ENCODE assay signal across 39 cellular contexts in genomic region chr6:77688641-77689040, GRCh38. TPM values are rescaled to one million over a fixed set of nuclear protein-coding genes. Genes with fewer than 3 reads are reported as not detected.
"Had no signal": no experiment of that assay in that cellular context is flagged by ENCODE, and none has a peak within 500 bp of the region (broad histone marks: within the 10 kb centered on the region; RNA-seq: fewer than 3 reads in every experiment).

No MANE protein-coding gene starts in this region.

- H3K27me3 ChIP-seq: ascending aorta, cardiac muscle cell had no signal

- H3K36me3 ChIP-seq: ascending aorta, cardiac muscle cell had no signal

- H3K36me3 Mint-ChIP-seq: activated CD8-positive, alpha-beta memory T cell treated with anti-CD3 and anti-CD28 coated beads, Interleukin-2, amount 10 ng/mL, durations not matched to agents 7 days and 5 days; activated naive CD4-positive, alpha-beta T cell treated with anti-CD3 and anti-CD28 coated beads, Interleukin-2, amount 10 ng/mL, durations not matched to agents 7 days and 5 days; activated naive CD4-positive, alpha-beta T cell treated with anti-CD3 and anti-CD28 coated beads, Interleukin-2, amount 50 U/mL, for 24 hours; activated naive CD8-positive, alpha-beta T cell; activated naive CD8-positive, alpha-beta T cell treated with anti-CD3 and anti-CD28 coated beads, Interleukin-2, amount 10 ng/mL, durations not matched to agents 7 days and 5 days; brain; WTC11 had no signal

- H3K4me3 ChIP-seq: ascending aorta, cardiac muscle cell had no signal

- H3K27ac Mint-ChIP-seq: activated CD4-positive, alpha-beta memory T cell treated with anti-CD3 and anti-CD28 coated beads, Interleukin-2, amount 10 ng/mL, durations not matched to agents 7 days and 5 days; activated CD4-positive, alpha-beta T cell treated with anti-CD3 and anti-CD28 coated beads for 36 hours; activated CD4-positive, alpha-beta T cell treated with anti-CD3 and anti-CD28 coated beads, Interleukin-2, amount 10 ng/mL, durations not matched to agents 7 days and 5 days; activated CD8-positive, alpha-beta memory T cell treated with anti-CD3 and anti-CD28 coated beads, Interleukin-2, amount 10 ng/mL, durations not matched to agents 7 days and 5 days; activated CD8-positive, alpha-beta T cell treated with anti-CD3 and anti-CD28 coated beads, Interleukin-2, amount 10 ng/mL, durations not matched to agents 7 days and 5 days; activated naive CD4-positive, alpha-beta T cell treated with anti-CD3 and anti-CD28 coated beads, Interleukin-2, amount 10 ng/mL, durations not matched to agents 7 days and 5 days; activated naive CD4-positive, alpha-beta T cell treated with anti-CD3 and anti-CD28 coated beads, Interleukin-2, amount 50 U/mL, for 24 hours; activated naive CD8-positive, alpha-beta T cell; activated naive CD8-positive, alpha-beta T cell treated with anti-CD3 and anti-CD28 coated beads, Interleukin-2, amount 10 ng/mL, durations not matched to agents 7 days and 5 days; activated naive CD8-positive, alpha-beta T cell treated with anti-CD3 and anti-CD28 coated beads, Interleukin-2, amount 50 U/mL, for 24 hours; activated T-cell treated with anti-CD3 and anti-CD28 coated beads, Interleukin-2, amount 50 U/mL, for 24 hours; activated T-helper 2 cell treated with anti-CD3 and anti-CD28 coated beads, Interferon-gamma antibody, Interleukin-2, Interleukin-4, amounts not matched to agents 10 μg/mL and 5 μg/mL and 100 μg/mL, durations not matched to agents 14 hours and 24 hours and 36 hours; brain; T-helper 1 cell treated with Interleukin-12 subunit alpha and Interleukin-12 subunit beta and Interleukin-4 antibody, amounts not matched to agents 30 μg/mL and 1 μg/mL, for 36 hours; T-helper 2 cell treated with Interferon-gamma antibody and Interleukin-4, amounts not matched to agents 5 μg/mL and 100 μg/mL, for 36 hours; WTC11 had no signal

- FAIRE-seq: bronchial epithelial cell, TTC549 had no signal

- H3K4me1 ChIP-seq: ascending aorta had no signal

- H3K9me3 ChIP-seq: ascending aorta had no signal

- H3K27me3 Mint-ChIP-seq: activated CD4-positive, alpha-beta memory T cell treated with anti-CD3 and anti-CD28 coated beads, Interleukin-2, amount 10 ng/mL, durations not matched to agents 7 days and 5 days; activated CD4-positive, alpha-beta T cell treated with anti-CD3 and anti-CD28 coated beads for 36 hours; activated CD4-positive, alpha-beta T cell treated with anti-CD3 and anti-CD28 coated beads, Interleukin-2, amount 10 ng/mL, durations not matched to agents 7 days and 5 days; activated CD8-positive, alpha-beta memory T cell treated with anti-CD3 and anti-CD28 coated beads, Interleukin-2, amount 10 ng/mL, durations not matched to agents 7 days and 5 days; activated naive CD4-positive, alpha-beta T cell treated with anti-CD3 and anti-CD28 coated beads, Interleukin-2, amount 10 ng/mL, durations not matched to agents 7 days and 5 days; activated naive CD4-positive, alpha-beta T cell treated with anti-CD3 and anti-CD28 coated beads, Interleukin-2, amount 50 U/mL, for 24 hours; activated naive CD8-positive, alpha-beta T cell; activated naive CD8-positive, alpha-beta T cell treated with anti-CD3 and anti-CD28 coated beads, Interleukin-2, amount 10 ng/mL, durations not matched to agents 7 days and 5 days; activated naive CD8-positive, alpha-beta T cell treated with anti-CD3 and anti-CD28 coated beads, Interleukin-2, amount 50 U/mL, for 24 hours; activated T-cell treated with anti-CD3 and anti-CD28 coated beads, Interleukin-2, amount 50 U/mL, for 24 hours; central memory CD8-positive, alpha-beta T cell had no signal

- H3K4me3 Mint-ChIP-seq: activated CD4-positive, alpha-beta memory T cell treated with anti-CD3 and anti-CD28 coated beads, Interleukin-2, amount 10 ng/mL, durations not matched to agents 7 days and 5 days; activated CD4-positive, alpha-beta T cell treated with anti-CD3 and anti-CD28 coated beads for 36 hours; activated CD4-positive, alpha-beta T cell treated with anti-CD3 and anti-CD28 coated beads, Interleukin-2, amount 10 ng/mL, durations not matched to agents 7 days and 5 days; activated CD8-positive, alpha-beta memory T cell treated with anti-CD3 and anti-CD28 coated beads, Interleukin-2, amount 10 ng/mL, durations not matched to agents 7 days and 5 days; activated CD8-positive, alpha-beta T cell treated with anti-CD3 and anti-CD28 coated beads, Interleukin-2, amount 10 ng/mL, durations not matched to agents 7 days and 5 days; activated naive CD4-positive, alpha-beta T cell treated with anti-CD3 and anti-CD28 coated beads, Interleukin-2, amount 10 ng/mL, durations not matched to agents 7 days and 5 days; activated naive CD4-positive, alpha-beta T cell treated with anti-CD3 and anti-CD28 coated beads, Interleukin-2, amount 50 U/mL, for 24 hours; activated naive CD8-positive, alpha-beta T cell; activated naive CD8-positive, alpha-beta T cell treated with anti-CD3 and anti-CD28 coated beads, Interleukin-2, amount 10 ng/mL, durations not matched to agents 7 days and 5 days; activated naive CD8-positive, alpha-beta T cell treated with anti-CD3 and anti-CD28 coated beads, Interleukin-2, amount 50 U/mL, for 24 hours; activated T-cell treated with anti-CD3 and anti-CD28 coated beads, Interleukin-2, amount 50 U/mL, for 24 hours; brain; central memory CD8-positive, alpha-beta T cell; T-helper 1 cell treated with Interleukin-12 subunit alpha and Interleukin-12 subunit beta and Interleukin-4 antibody, amounts not matched to agents 30 μg/mL and 1 μg/mL, for 36 hours; T-helper 2 cell treated with Interferon-gamma antibody and Interleukin-4, amounts not matched to agents 5 μg/mL and 100 μg/mL, for 36 hours; WTC11 had no signal

- H3K9me3 Mint-ChIP-seq: activated CD4-positive, alpha-beta memory T cell treated with anti-CD3 and anti-CD28 coated beads, Interleukin-2, amount 10 ng/mL, durations not matched to agents 7 days and 5 days; activated naive CD4-positive, alpha-beta T cell treated with anti-CD3 and anti-CD28 coated beads, Interleukin-2, amount 10 ng/mL, durations not matched to agents 7 days and 5 days; activated naive CD8-positive, alpha-beta T cell treated with anti-CD3 and anti-CD28 coated beads, Interleukin-2, amount 10 ng/mL, durations not matched to agents 7 days and 5 days; activated naive CD8-positive, alpha-beta T cell treated with anti-CD3 and anti-CD28 coated beads, Interleukin-2, amount 50 U/mL, for 24 hours; activated T-cell treated with anti-CD3 and anti-CD28 coated beads, Interleukin-2, amount 50 U/mL, for 24 hours; activated T-helper 2 cell treated with anti-CD3 and anti-CD28 coated beads, Interferon-gamma antibody, Interleukin-2, Interleukin-4, amounts not matched to agents 10 μg/mL and 5 μg/mL and 100 μg/mL, durations not matched to agents 14 hours and 24 hours and 36 hours; brain; T-helper 1 cell treated with Interleukin-12 subunit alpha and Interleukin-12 subunit beta and Interleukin-4 antibody, amounts not matched to agents 30 μg/mL and 1 μg/mL, for 36 hours; T-helper 2 cell treated with Interferon-gamma antibody and Interleukin-4, amounts not matched to agents 5 μg/mL and 100 μg/mL, for 36 hours; WTC11 had no signal

- H3K4me1 Mint-ChIP-seq: activated CD4-positive, alpha-beta memory T cell treated with anti-CD3 and anti-CD28 coated beads, Interleukin-2, amount 10 ng/mL, durations not matched to agents 7 days and 5 days; activated CD4-positive, alpha-beta T cell treated with anti-CD3 and anti-CD28 coated beads for 36 hours; activated CD4-positive, alpha-beta T cell treated with anti-CD3 and anti-CD28 coated beads, Interleukin-2, amount 10 ng/mL, durations not matched to agents 7 days and 5 days; activated CD8-positive, alpha-beta memory T cell treated with anti-CD3 and anti-CD28 coated beads, Interleukin-2, amount 10 ng/mL, durations not matched to agents 7 days and 5 days; activated naive CD4-positive, alpha-beta T cell treated with anti-CD3 and anti-CD28 coated beads, Interleukin-2, amount 10 ng/mL, durations not matched to agents 7 days and 5 days; activated naive CD4-positive, alpha-beta T cell treated with anti-CD3 and anti-CD28 coated beads, Interleukin-2, amount 50 U/mL, for 24 hours; activated naive CD8-positive, alpha-beta T cell treated with anti-CD3 and anti-CD28 coated beads, Interleukin-2, amount 10 ng/mL, durations not matched to agents 7 days and 5 days; activated naive CD8-positive, alpha-beta T cell treated with anti-CD3 and anti-CD28 coated beads, Interleukin-2, amount 50 U/mL, for 24 hours; brain; central memory CD8-positive, alpha-beta T cell; WTC11 had no signal

- ATAC-seq: activated CD4-positive, alpha-beta T cell treated with anti-CD3 and anti-CD28 coated beads for 36 hours; activated CD4-positive, CD25-positive, alpha-beta regulatory T cell treated with anti-CD3 and anti-CD28 coated beads, Interleukin-2, amount 50 U/mL, for 24 hours; activated CD8-positive, alpha-beta memory T cell treated with anti-CD3 and anti-CD28 coated beads, Interleukin-2, amount 10 ng/mL, durations not matched to agents 7 days and 5 days; activated CD8-positive, alpha-beta T cell treated with anti-CD3 and anti-CD28 coated beads, Interleukin-2, amount 10 ng/mL, durations not matched to agents 7 days and 5 days; activated naive CD8-positive, alpha-beta T cell treated with anti-CD3 and anti-CD28 coated beads, Interleukin-2, amount 50 U/mL, for 24 hours; WTC11 had no signal

- H3K27ac ChIP-seq: ascending aorta, cardiac muscle cell, VCaP had no signal

- DNase-seq: activated CD4-positive, alpha-beta memory T cell treated with anti-CD3 and anti-CD28 coated beads, Interleukin-2, amount 10 ng/mL, durations not matched to agents 7 days and 5 days; activated CD4-positive, alpha-beta T cell treated with anti-CD3 and anti-CD28 coated beads for 1 hour; activated CD4-positive, alpha-beta T cell treated with anti-CD3 and anti-CD28 coated beads for 36 hours; activated CD4-positive, alpha-beta T cell treated with anti-CD3 and anti-CD28 coated beads for 48 hours; activated CD4-positive, alpha-beta T cell treated with anti-CD3 and anti-CD28 coated beads, Interleukin-2, amount 10 ng/mL, durations not matched to agents 7 days and 5 days; activated CD4-positive, alpha-beta T cell treated with anti-CD3 and anti-CD28 coated beads, Interleukin-2, amount 50 U/mL, for 48 hours; activated CD4-positive, CD25-positive, alpha-beta regulatory T cell; activated CD8-positive, alpha-beta memory T cell treated with anti-CD3 and anti-CD28 coated beads for 24 hours; activated CD8-positive, alpha-beta memory T cell treated with anti-CD3 and anti-CD28 coated beads, Interleukin-2, amount 10 ng/mL, durations not matched to agents 7 days and 5 days; activated CD8-positive, alpha-beta memory T cell treated with anti-CD3 and anti-CD28 coated beads, Interleukin-2, amount 50 U/mL, for 48 hours; activated CD8-positive, alpha-beta T cell treated with anti-CD3 and anti-CD28 coated beads, Interleukin-2, amount 10 ng/mL, durations not matched to agents 7 days and 5 days; activated effector memory CD4-positive, alpha-beta T cell treated with Interleukin-2 at 50 U/mL for 16 hours; activated gamma-delta T cell; activated naive CD4-positive, alpha-beta T cell treated with anti-CD3 and anti-CD28 coated beads, Interleukin-2, amount 10 ng/mL, durations not matched to agents 7 days and 5 days; activated naive CD4-positive, alpha-beta T cell treated with Interleukin-2 at 50 U/mL for 16 hours; activated naive CD8-positive, alpha-beta T cell treated with anti-CD3 and anti-CD28 coated beads, Interleukin-2, amount 10 ng/mL, durations not matched to agents 7 days and 5 days; activated naive CD8-positive, alpha-beta T cell treated with anti-CD3 and anti-CD28 coated beads, Interleukin-2, amount 50 U/mL, for 24 hours; activated T-cell treated with anti-CD3 and anti-CD28 coated beads, Interleukin-2, amount 50 U/mL, for 24 hours; activated T-cell treated with anti-CD3 and anti-CD28 coated beads, Interleukin-2, amount 50 U/mL, for 48 hours; amygdala; anterior cingulate cortex; caudate nucleus; T-helper 1 cell; T-helper 2 cell; T-helper 9 cell had no signal

RNA-seq across cellular contexts. Expression of gene MEI4, which starts 35.8 kb away (rescaled TPM):
- total RNA-seq: activated CD4-positive, alpha-beta memory T cell treated with anti-CD3 and anti-CD28 coated beads, Interleukin-2, amount 10 ng/mL, durations not matched to agents 7 days and 5 days; activated CD4-positive, alpha-beta T cell treated with anti-CD3 and anti-CD28 coated beads for 36 hours; activated CD4-positive, alpha-beta T cell treated with anti-CD3 and anti-CD28 coated beads, Interleukin-2, amount 10 ng/mL, durations not matched to agents 7 days and 5 days; activated CD8-positive, alpha-beta memory T cell treated with anti-CD3 and anti-CD28 coated beads, Interleukin-2, amount 10 ng/mL, durations not matched to agents 7 days and 5 days; activated CD8-positive, alpha-beta T cell treated with anti-CD3 and anti-CD28 coated beads, Interleukin-2, amount 10 ng/mL, durations not matched to agents 7 days and 5 days; activated naive CD8-positive, alpha-beta T cell treated with anti-CD3 and anti-CD28 coated beads, Interleukin-2, amount 10 ng/mL, durations not matched to agents 7 days and 5 days; activated T-helper 2 cell treated with anti-CD3 and anti-CD28 coated beads, Interferon-gamma antibody, Interleukin-2, Interleukin-4, amounts not matched to agents 10 μg/mL and 5 μg/mL and 100 μg/mL, durations not matched to agents 14 hours and 24 hours and 36 hours; ascending aorta; bronchial epithelial cell had no signal
